In the genomic region with DNA sequence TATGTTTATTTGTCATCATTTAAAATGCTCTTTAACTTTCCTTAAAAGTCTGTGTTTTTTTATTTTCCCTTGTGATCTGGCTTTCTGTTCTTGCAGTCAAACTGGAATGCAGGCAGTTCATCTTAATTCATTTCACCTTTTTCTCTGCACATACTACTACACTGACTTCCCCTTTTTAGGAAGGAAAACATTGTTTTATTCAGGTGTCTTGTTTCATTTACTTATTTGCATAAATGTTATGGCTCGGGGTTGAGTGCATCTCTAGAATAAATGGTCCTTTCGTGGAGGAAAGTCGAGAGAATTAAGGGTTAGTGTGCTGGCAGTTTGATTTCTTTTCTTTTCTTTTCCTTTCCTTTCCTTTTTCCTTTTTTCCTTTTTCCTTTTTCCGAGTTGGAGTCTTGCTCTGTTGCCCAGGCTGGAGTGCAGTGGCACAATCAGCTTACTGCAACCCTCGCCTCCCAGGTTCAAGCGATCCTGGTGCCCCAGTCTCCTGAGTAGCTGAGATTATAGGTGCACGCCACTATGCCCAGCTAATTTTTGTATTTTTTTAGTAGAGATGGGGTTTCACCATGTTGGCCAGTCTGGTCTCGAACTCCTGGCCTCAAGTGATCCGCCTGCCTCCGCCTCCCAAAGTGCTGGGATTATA, we compare ENCODE assay signal across 11 cellular contexts.
DNase-seq lines count a peak whose midpoint lies in the region; ATAC-seq and TF ChIP-seq lines count a peak whose summit lies in the region.
"Had no signal": no experiment of that assay in that cellular context is flagged by ENCODE, and none has a peak within 500 bp of the region (broad histone marks: within the 10 kb centered on the region; RNA-seq: fewer than 3 reads in every experiment).

No MANE protein-coding gene starts in this region.

- DNase-seq in T-helper 1 cell: no peak
- DNase-seq in NCI-H526 treated with DMSO at 0.1 percent for 48 hours (lab: John Stamatoyannopoulos, UW): peak; percentile 47
- DNase-seq in endothelial cell (ENCODE audit: low spot score): no peak
- DNase-seq in NCI-H748 treated with DMSO at 0.1 percent for 48 hours (lab: John Stamatoyannopoulos, UW): no peak
- no peak for DNase-seq in medulla oblongata (ENCODE audit: extremely low spot score)
- DNase-seq: CD4-positive, CD25-positive, alpha-beta regulatory T cell; DMS53; HCEC 1CT had no signal

- H3K4me3 Mint-ChIP-seq in T-helper 1 cell treated with Interleukin-12 subunit alpha and Interleukin-12 subunit beta and Interleukin-4 antibody, amounts not matched to agents 30 μg/mL and 1 μg/mL, for 36 hours: no peak overlapping the region
- no peak overlapping the region for H3K4me3 Mint-ChIP-seq in endothelial cell (ENCODE audit: unreplicated experiment)
- no peak overlapping the region for H3K4me3 Mint-ChIP-seq in stimulated activated memory B cell treated with anti-CD40 and anti-IgM and Interleukin-4, amounts not matched to agents 10 μg/mL and 1 μg/mL and 100 μg/mL, for 72 hours
- H3K4me3 Mint-ChIP-seq: CD4-positive, CD25-positive, alpha-beta regulatory T cell had no signal

- H3K27me3 Mint-ChIP-seq in T-helper 1 cell treated with Interleukin-12 subunit alpha and Interleukin-12 subunit beta and Interleukin-4 antibody, amounts not matched to agents 30 μg/mL and 1 μg/mL, for 36 hours (ENCODE audit: low read depth): no peaks in the 10 kb centered on the region
- no peaks in the 10 kb centered on the region for H3K27me3 Mint-ChIP-seq in endothelial cell (ENCODE audit: unreplicated experiment)
- no peaks in the 10 kb centered on the region for H3K27me3 Mint-ChIP-seq in stimulated activated memory B cell treated with anti-CD40 and anti-IgM and Interleukin-4, amounts not matched to agents 10 μg/mL and 1 μg/mL and 100 μg/mL, for 72 hours
- H3K27me3 Mint-ChIP-seq: CD4-positive, CD25-positive, alpha-beta regulatory T cell had no signal

- peaks cover 8% of the 10 kb centered on the region for H3K36me3 Mint-ChIP-seq in T-helper 1 cell treated with Interleukin-12 subunit alpha and Interleukin-12 subunit beta and Interleukin-4 antibody, amounts not matched to agents 30 μg/mL and 1 μg/mL, for 36 hours (ENCODE audit: low read depth)
- no peaks in the 10 kb centered on the region for H3K36me3 Mint-ChIP-seq in endothelial cell (ENCODE audit: low read depth, unreplicated experiment)
- H3K36me3 Mint-ChIP-seq in stimulated activated memory B cell treated with anti-CD40 and anti-IgM and Interleukin-4, amounts not matched to agents 10 μg/mL and 1 μg/mL and 100 μg/mL, for 72 hours: peaks cover 44% of the 10 kb centered on the region

- no peak for TF ChIP-seq CTCF in endothelial cell (IDR thresholded peaks at IDR 0.05; ENCODE audit: unreplicated experiment)

- H3K27ac Mint-ChIP-seq in T-helper 1 cell treated with Interleukin-12 subunit alpha and Interleukin-12 subunit beta and Interleukin-4 antibody, amounts not matched to agents 30 μg/mL and 1 μg/mL, for 36 hours: peak overlapping the region; percentile 47
- H3K27ac Mint-ChIP-seq in endothelial cell (ENCODE audit: unreplicated experiment): peak overlapping the region; percentile 33
- peak overlapping the region; percentile 50 for H3K27ac Mint-ChIP-seq in stimulated activated memory B cell treated with anti-CD40 and anti-IgM and Interleukin-4, amounts not matched to agents 10 μg/mL and 1 μg/mL and 100 μg/mL, for 72 hours
- H3K27ac Mint-ChIP-seq: CD4-positive, CD25-positive, alpha-beta regulatory T cell had no signal

- no peaks in the 10 kb centered on the region for H3K4me1 Mint-ChIP-seq in T-helper 1 cell treated with Interleukin-12 subunit alpha and Interleukin-12 subunit beta and Interleukin-4 antibody, amounts not matched to agents 30 μg/mL and 1 μg/mL, for 36 hours (ENCODE audit: low read depth)
- H3K4me1 Mint-ChIP-seq in endothelial cell (ENCODE audit: unreplicated experiment): peaks cover 27% of the 10 kb centered on the region
- peaks cover 11% of the 10 kb centered on the region for H3K4me1 Mint-ChIP-seq in stimulated activated memory B cell treated with anti-CD40 and anti-IgM and Interleukin-4, amounts not matched to agents 10 μg/mL and 1 μg/mL and 100 μg/mL, for 72 hours

- H3K9me3 Mint-ChIP-seq in T-helper 1 cell treated with Interleukin-12 subunit alpha and Interleukin-12 subunit beta and Interleukin-4 antibody, amounts not matched to agents 30 μg/mL and 1 μg/mL, for 36 hours: no peaks in the 10 kb centered on the region
- H3K9me3 Mint-ChIP-seq in endothelial cell (ENCODE audit: unreplicated experiment): no peaks in the 10 kb centered on the region
- no peaks in the 10 kb centered on the region for H3K9me3 Mint-ChIP-seq in stimulated activated memory B cell treated with anti-CD40 and anti-IgM and Interleukin-4, amounts not matched to agents 10 μg/mL and 1 μg/mL and 100 μg/mL, for 72 hours
- H3K9me3 Mint-ChIP-seq: CD4-positive, CD25-positive, alpha-beta regulatory T cell had no signal

- ATAC-seq in stimulated activated memory B cell treated with anti-CD40 and anti-IgM and Interleukin-4, amounts not matched to agents 10 μg/mL and 1 μg/mL and 100 μg/mL, for 72 hours: no peak
- no peak for ATAC-seq in HG03354 (IDR thresholded peaks at IDR 0.05; ENCODE audit: poor library complexity, severe bottlenecking, unreplicated experiment)
